Comparison of ENCODE assay signal across 16 cellular contexts in the genomic region with DNA sequence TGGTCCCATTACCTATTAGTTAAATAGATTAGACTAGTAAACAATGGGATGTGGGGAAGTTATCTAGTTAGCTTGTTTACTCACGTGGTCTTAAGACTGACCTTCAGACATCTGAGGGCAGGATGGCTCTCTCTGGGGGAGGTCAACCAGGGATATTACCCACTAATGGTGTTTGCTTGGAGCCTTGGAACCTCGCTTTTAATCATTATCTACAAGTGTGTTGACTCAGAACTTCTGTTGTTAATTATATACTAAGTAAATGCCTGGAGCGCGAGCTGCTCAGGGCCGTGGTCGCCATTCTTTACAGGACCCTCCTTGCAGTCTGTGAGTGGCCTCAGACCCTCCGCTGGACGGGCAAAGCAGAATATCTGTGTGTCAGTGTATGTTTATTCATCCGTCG.
"Had no signal": no experiment of that assay in that cellular context is flagged by ENCODE, and none has a peak within 500 bp of the region (broad histone marks: within the 10 kb centered on the region; RNA-seq: fewer than 3 reads in every experiment).

No MANE protein-coding gene starts in this region.

- DNase-seq: activated effector memory CD4-positive, alpha-beta T cell treated with Interleukin-2 at 50 U/mL for 16 hours; activated T-cell treated with anti-CD3 and anti-CD28 coated beads, Interleukin-2, amount 50 U/mL, for 24 hours; amniotic stem cell; hypothalamus; left colon; mammary epithelial cell; stimulated activated CD4-positive, alpha-beta T cell treated with anti-CD3 and anti-CD28 coated beads, Interleukin-15, amount 100 ng/mL, for 24 hours; stimulated activated CD4-positive, alpha-beta T cell treated with anti-CD3 and anti-CD28 coated beads, Interleukin-4, amount 100 ng/mL, for 4 hours; stimulated activated naive CD8-positive, alpha-beta T cell treated with anti-CD3 and anti-CD28 coated beads, Interleukin-15, amount 100 ng/mL, for 72 hours; tibial artery had no signal

- ATAC-seq: left colon; natural killer cell treated with Interleukin-12 subunit alpha and Interleukin-12 subunit beta and Interleukin-15 and Interleukin-18, amount 100 ng/mL, for 72 hours; stimulated activated naive CD8-positive, alpha-beta T cell treated with anti-CD3 and anti-CD28 coated beads, Interleukin-15, amount 100 ng/mL, for 72 hours had no signal

- H3K27ac ChIP-seq: tibial artery had no signal

- H3K27ac Mint-ChIP-seq: activated naive CD4-positive, alpha-beta T cell treated with anti-CD3 and anti-CD28 coated beads, Interleukin-2, amount 50 U/mL, for 24 hours; activated T-cell treated with anti-CD3 and anti-CD28 coated beads, Interleukin-2, amount 50 U/mL, for 24 hours; brain; dendritic cell treated with granulocyte-macrophage colony-stimulating factor and Interleukin-4, amounts not matched to agents 40 ng/mL and 50 ng/mL, for 4 days; natural killer cell treated with Interleukin-12 subunit alpha and Interleukin-12 subunit beta and Interleukin-15 and Interleukin-18, amount 100 ng/mL, for 72 hours; T-helper 2 cell treated with Interferon-gamma antibody and Interleukin-4, amounts not matched to agents 5 μg/mL and 100 μg/mL, for 36 hours had no signal

- H3K27me3 ChIP-seq: tibial artery had no signal

- H3K4me1 Mint-ChIP-seq: brain; central memory CD8-positive, alpha-beta T cell had no signal

- H3K4me3 ChIP-seq: tibial artery had no signal

- H3K4me1 ChIP-seq: tibial artery had no signal

- H3K36me3 ChIP-seq: tibial artery had no signal

- H3K4me3 Mint-ChIP-seq: activated naive CD4-positive, alpha-beta T cell treated with anti-CD3 and anti-CD28 coated beads, Interleukin-2, amount 50 U/mL, for 24 hours; activated T-cell treated with anti-CD3 and anti-CD28 coated beads, Interleukin-2, amount 50 U/mL, for 24 hours; brain; central memory CD8-positive, alpha-beta T cell; dendritic cell treated with granulocyte-macrophage colony-stimulating factor and Interleukin-4, amounts not matched to agents 40 ng/mL and 50 ng/mL, for 4 days; natural killer cell treated with Interleukin-12 subunit alpha and Interleukin-12 subunit beta and Interleukin-15 and Interleukin-18, amount 100 ng/mL, for 72 hours; stimulated activated naive CD8-positive, alpha-beta T cell treated with anti-CD3 and anti-CD28 coated beads, Interleukin-15, amount 100 ng/mL, for 72 hours; T-helper 2 cell treated with Interferon-gamma antibody and Interleukin-4, amounts not matched to agents 5 μg/mL and 100 μg/mL, for 36 hours had no signal

- H3K27me3 Mint-ChIP-seq: brain; dendritic cell treated with granulocyte-macrophage colony-stimulating factor and Interleukin-4, amounts not matched to agents 40 ng/mL and 50 ng/mL, for 4 days; natural killer cell treated with Interleukin-12 subunit alpha and Interleukin-12 subunit beta and Interleukin-15 and Interleukin-18, amount 100 ng/mL, for 72 hours had no signal

- H3K9me3 ChIP-seq: tibial artery had no signal

- H3K36me3 Mint-ChIP-seq: activated naive CD4-positive, alpha-beta T cell treated with anti-CD3 and anti-CD28 coated beads, Interleukin-2, amount 50 U/mL, for 24 hours; brain; natural killer cell treated with Interleukin-12 subunit alpha and Interleukin-12 subunit beta and Interleukin-15 and Interleukin-18, amount 100 ng/mL, for 72 hours had no signal

- H3K9me3 Mint-ChIP-seq: activated naive CD4-positive, alpha-beta T cell treated with anti-CD3 and anti-CD28 coated beads, Interleukin-2, amount 50 U/mL, for 24 hours; activated T-cell treated with anti-CD3 and anti-CD28 coated beads, Interleukin-2, amount 50 U/mL, for 24 hours; central memory CD8-positive, alpha-beta T cell; dendritic cell treated with granulocyte-macrophage colony-stimulating factor and Interleukin-4, amounts not matched to agents 40 ng/mL and 50 ng/mL, for 4 days; natural killer cell treated with Interleukin-12 subunit alpha and Interleukin-12 subunit beta and Interleukin-15 and Interleukin-18, amount 100 ng/mL, for 72 hours; stimulated activated naive CD8-positive, alpha-beta T cell treated with anti-CD3 and anti-CD28 coated beads, Interleukin-15, amount 100 ng/mL, for 72 hours; T-helper 2 cell treated with Interferon-gamma antibody and Interleukin-4, amounts not matched to agents 5 μg/mL and 100 μg/mL, for 36 hours had no signal
